Comparison of ENCODE assay signal across 8 cellular contexts in genomic region chr10:34758447-34758996, GRCh38. TPM values are rescaled to one million over a fixed set of nuclear protein-coding genes. Genes with fewer than 3 reads are reported as not detected.
DNase-seq lines count a peak whose midpoint lies in the region; ATAC-seq and TF ChIP-seq lines count a peak whose summit lies in the region.

No MANE protein-coding gene starts in this region.

- H3K36me3 ChIP-seq in RWPE2 (ENCODE audit: low read depth) (no peaks in the 10 kb centered on the region), hepatocyte (replicated peaks; ENCODE audit: insufficient read depth, low read depth) (no peaks in the 10 kb centered on the region)

- H2AFZ ChIP-seq in hepatocyte: no peak overlapping the region

- H3K27ac ChIP-seq in RWPE2 (ENCODE audit: poor library complexity, severe bottlenecking) (peak overlapping the region; percentile 89), hepatocyte (peak overlapping the region; percentile 70), dorsolateral prefrontal cortex (no peak overlapping the region)

- no peaks in the 10 kb centered on the region for H3K9me2 ChIP-seq in hepatocyte (replicated peaks; ENCODE audit: insufficient read depth)

- H3K4me3 ChIP-seq in RWPE2 (ENCODE audit: severe bottlenecking): no peak overlapping the region
- no peak overlapping the region for H3K4me3 ChIP-seq in hepatocyte
- H3K4me3 ChIP-seq in dorsolateral prefrontal cortex: no peak overlapping the region

- DNase-seq in RWPE2 (ENCODE audit: low spot score) (no peak), hepatocyte (ENCODE audit: low spot score) (peak; percentile 48), GOT3 (lab: John Stamatoyannopoulos, UW) (no peak), dorsolateral prefrontal cortex (no peak)
- DNase-seq in stimulated activated CD4-positive, alpha-beta T cell treated with anti-CD3 and anti-CD28 coated beads, Interleukin-4, amount 100 ng/mL, for 4 hours: no peak

- no peak overlapping the region for H3K4me2 ChIP-seq in hepatocyte

- H3K9me3 ChIP-seq in RWPE2 (ENCODE audit: severe bottlenecking): peaks cover 3% of the 10 kb centered on the region
- H3K9me3 ChIP-seq in hepatocyte (ENCODE audit: low read depth): no peaks in the 10 kb centered on the region

- no peak for TF ChIP-seq CTCF in RWPE2 (IDR thresholded peaks at IDR 0.05; ENCODE audit: poor library complexity, severe bottlenecking)
- no peak for TF ChIP-seq CTCF in hepatocyte (IDR thresholded peaks at IDR 0.05; ENCODE audit: poor library complexity)
- TF ChIP-seq CTCF in dorsolateral prefrontal cortex (IDR thresholded peaks at IDR 0.05 in 54 of 56, conservative IDR thresholded peaks at IDR 0.05 in 2 of 56; ENCODE audit: low read depth in 1 of 56, partially characterized antibody in 56 of 56): no peak

- 62% methylated on average over 3 of the region's 3 CpGs for WGBS in hepatocyte (ENCODE audit: low lambda C conversion rate, missing lambda C conversion rate)

- peaks cover 95% of the 10 kb centered on the region for H3K79me2 ChIP-seq in hepatocyte

- TF ChIP-seq POLR2A in GM18505 (IDR thresholded peaks at IDR 0.05; ENCODE audit: borderline replicate concordance, extremely low read depth, insufficient read depth, insufficient read length): no peak

- intact Hi-C loops in dorsolateral prefrontal cortex (cut with DNase I): no loop called here

- peaks cover 48% of the 10 kb centered on the region for H3K4me1 ChIP-seq in RWPE2 (ENCODE audit: insufficient read depth, poor library complexity, severe bottlenecking)
- H3K4me1 ChIP-seq in hepatocyte (ENCODE audit: insufficient read depth): peaks cover 6% of the 10 kb centered on the region

- ATAC-seq in GM18505 (IDR thresholded peaks at IDR 0.05; ENCODE audit: unreplicated experiment) (peak; percentile 81), HG02885 (IDR thresholded peaks at IDR 0.05; ENCODE audit: poor library complexity, unreplicated experiment) (peak; percentile 59), RWPE2 (ENCODE audit: low read depth) (peak; percentile 81), HG02870 (IDR thresholded peaks at IDR 0.05; ENCODE audit: unreplicated experiment) (no peak)

- H4K20me1 ChIP-seq in hepatocyte (ENCODE audit: insufficient read depth, poor library complexity, severe bottlenecking): peaks cover 15% of the 10 kb centered on the region

- H3K27me3 ChIP-seq in RWPE2 (ENCODE audit: insufficient read depth, poor library complexity, severe bottlenecking): no peaks in the 10 kb centered on the region
- no peaks in the 10 kb centered on the region for H3K27me3 ChIP-seq in hepatocyte
- peaks cover 0 to 13% (median 0%) of the 10 kb centered on the region in 45 donors for H3K27me3 ChIP-seq in dorsolateral prefrontal cortex

RNA-seq across cellular contexts. Expression of gene PARD3, which starts 56.6 kb away (rescaled TPM):
- 59.7 TPM in 2 replicates for total RNA-seq in hepatocyte
- polyA plus RNA-seq in hepatocyte: 39.4 and 47.2 TPM in 2 replicates
- total RNA-seq in dorsolateral prefrontal cortex: 10 to 100 TPM in 118 of 120 experiments, 1 to 10 TPM in 2; 8.9 to 47.8 (median 19.1) TPM

Comparison
In these comparisons a context has a peak if more than half of its experiments do, and no peak if none do; other contexts are left out.
1. H3K27ac ChIP-seq: peak in RWPE2 (single experiment) and hepatocyte (single experiment); none in dorsolateral prefrontal cortex (0 of 59).